8 cellular contexts compared by ENCODE assay signal in the genomic region with DNA sequence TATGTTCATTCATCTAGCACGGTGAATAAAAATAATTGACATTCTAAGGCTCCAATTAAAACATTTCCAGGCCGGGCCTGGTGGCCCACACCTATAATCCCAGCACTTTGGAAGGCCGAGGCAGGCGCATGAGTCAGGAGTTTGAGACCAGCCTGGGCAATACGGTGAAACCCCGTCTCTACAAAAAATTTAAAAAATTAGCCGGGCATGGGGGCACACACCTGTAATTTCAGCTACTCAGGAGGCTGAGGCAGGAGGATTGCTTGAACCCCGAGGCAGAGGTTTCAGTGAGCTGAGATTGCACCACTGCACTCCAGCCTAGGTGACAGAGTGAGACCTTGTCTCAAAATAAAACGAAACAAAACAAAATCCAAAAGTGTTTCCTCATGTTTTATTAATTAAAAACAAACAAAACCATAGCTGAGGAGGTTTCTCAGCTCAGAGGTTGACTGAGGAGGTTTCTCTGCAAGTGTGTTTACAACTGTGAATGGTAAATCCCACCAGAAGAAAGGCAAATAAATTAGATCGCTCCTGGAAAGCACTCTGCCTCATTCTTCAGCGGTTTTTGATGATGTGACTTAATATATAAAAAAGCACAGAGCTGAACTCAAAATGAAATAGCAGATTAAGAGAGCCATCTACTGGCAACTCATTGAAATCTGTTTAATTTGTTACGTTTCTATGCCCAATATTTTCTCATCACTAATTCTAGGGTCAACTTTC. TPM values are rescaled to one million over a fixed set of nuclear protein-coding genes. Genes with fewer than 3 reads are reported as not detected.
DNase-seq lines count a peak whose midpoint lies in the region; ATAC-seq and TF ChIP-seq lines count a peak whose summit lies in the region.

No MANE protein-coding gene starts in this region.

- DNase-seq in GF-D8 (lab: John Stamatoyannopoulos, UW) (peak; percentile 53), SK-N-MC (ENCODE audit: low read depth, low spot score) (no peak), fibroblast of peridontal ligament (ENCODE audit: extremely low read depth) (peak; percentile 82), pons (ENCODE audit: low spot score) (peak; percentile 66), ureter (ENCODE audit: low spot score) (no peak)

- peak; percentile 79 for TF ChIP-seq CTCF in Loucy (conservative IDR thresholded peaks at IDR 0.05; ENCODE audit: low read length)

- no peaks in the 10 kb centered on the region for H3K4me1 ChIP-seq in Loucy (ENCODE audit: insufficient read depth, low read length, poor library complexity, severe bottlenecking)

- no peak overlapping the region for H3K27ac ChIP-seq in SK-N-MC

- peak overlapping the region; percentile 53 for H3K4me2 ChIP-seq in Loucy (ENCODE audit: low read depth, low read length, poor library complexity, severe bottlenecking)

- no peaks in the 10 kb centered on the region for H3K9me3 ChIP-seq in Loucy (ENCODE audit: insufficient read depth, low read depth, low read length)
- H3K9me3 ChIP-seq in SK-N-MC (ENCODE audit: low read depth, low read length): no peaks in the 10 kb centered on the region

- H3K36me3 ChIP-seq in Loucy (ENCODE audit: insufficient read depth, low read length) (no peaks in the 10 kb centered on the region), SK-N-MC (ENCODE audit: insufficient read depth, low read length) (no peaks in the 10 kb centered on the region)

- no peak for ATAC-seq in GM21423 (IDR thresholded peaks at IDR 0.05; ENCODE audit: unreplicated experiment)
- ATAC-seq in HG02981 (IDR thresholded peaks at IDR 0.05; ENCODE audit: unreplicated experiment): no peak

- no peaks in the 10 kb centered on the region for H4K20me1 ChIP-seq in Loucy (ENCODE audit: insufficient read depth, low read length, poor library complexity, severe bottlenecking)

- no peaks in the 10 kb centered on the region for H3F3A ChIP-seq in Loucy (ENCODE audit: low read depth)

- peak overlapping the region; percentile 51 for H3K4me3 ChIP-seq in Loucy (ENCODE audit: low read length, poor library complexity, severe bottlenecking)
- H3K4me3 ChIP-seq in SK-N-MC: peak overlapping the region; percentile 43; the same call in 1 of the 2 replicates

- H3K27me3 ChIP-seq in Loucy (ENCODE audit: insufficient read depth, low read length, poor library complexity, severe bottlenecking): no peaks in the 10 kb centered on the region

- H3K9me2 ChIP-seq in Loucy (replicated peaks; ENCODE audit: low read depth, low read length): no peaks in the 10 kb centered on the region

- H3K9ac ChIP-seq in Loucy (ENCODE audit: low read depth, low read length, poor library complexity, severe bottlenecking) (no peak overlapping the region), SK-N-MC (ENCODE audit: insufficient read length) (no peak overlapping the region)

- H2AFZ ChIP-seq in Loucy (ENCODE audit: low read length): peak overlapping the region; percentile 56

- H3K79me2 ChIP-seq in Loucy (ENCODE audit: insufficient read depth, low read length): no peaks in the 10 kb centered on the region

RNA-seq across cellular contexts. Expression of gene ATG4C, which starts 37.7 kb away (rescaled TPM):
- 6.5 TPM for total RNA-seq in ureter

RNA-seq across cellular contexts. Expression of gene DOCK7, which starts 58.1 kb away (rescaled TPM):
- 61.4 TPM for total RNA-seq in ureter

Comparison
In these comparisons a context has a peak if more than half of its experiments do, and no peak if none do; other contexts are left out.
1. DNase-seq: peak in GF-D8 (single experiment), fibroblast of peridontal ligament (single experiment) and pons (single experiment); none in SK-N-MC (single experiment) and ureter (single experiment).